7 cellular contexts compared by ENCODE assay signal in the genomic region with DNA sequence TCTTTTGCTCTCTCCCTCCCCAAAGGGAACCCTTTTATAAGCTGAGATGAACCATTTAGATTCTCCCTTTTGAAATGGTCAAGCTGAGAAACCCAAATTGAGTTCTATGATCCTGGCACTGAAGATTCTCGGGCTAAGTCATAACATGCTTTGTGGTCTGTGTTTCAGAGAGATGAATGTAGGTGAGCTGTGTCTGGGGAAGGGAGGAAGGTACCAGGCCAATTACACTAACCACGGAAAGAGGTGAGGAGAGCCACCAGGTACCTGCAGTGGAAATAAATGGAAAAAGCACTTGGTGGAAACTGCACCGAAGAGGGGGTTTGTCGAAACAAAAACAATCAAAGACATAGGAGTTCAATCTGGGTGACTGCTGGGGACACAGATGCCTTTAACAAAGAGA. TPM values are rescaled to one million over a fixed set of nuclear protein-coding genes. Genes with fewer than 3 reads are reported as not detected.
DNase-seq lines count a peak whose midpoint lies in the region; ATAC-seq and TF ChIP-seq lines count a peak whose summit lies in the region.

No MANE protein-coding gene starts in this region.

- H3K4me1 ChIP-seq in Karpas-422 (ENCODE audit: low read length) (peaks cover 49% of the 10 kb centered on the region), esophagus muscularis mucosa (peaks cover 36 to 47% (median 42%) of the 10 kb centered on the region in 4 donors), stomach smooth muscle (ENCODE audit: control insufficient read depth, insufficient read depth, low read length) (peaks cover 14% of the 10 kb centered on the region)

- intact Hi-C loops in esophagus muscularis mucosa (cut with DNase I), result no loop called here

- WGBS in esophagus muscularis mucosa, result 88% methylated on average over 4 of the region's 4 CpGs

- H3K9ac ChIP-seq in Karpas-422 (ENCODE audit: low read length) (no peak overlapping the region), stomach smooth muscle (ENCODE audit: low read length in 2 of 2) (peak overlapping the region in 1 of 2 donors; percentile 73)

- no peak overlapping the region for H2AFZ ChIP-seq in Karpas-422 (ENCODE audit: low read length)

- H3K27ac ChIP-seq in Karpas-422 (ENCODE audit: low read length), result no peak overlapping the region
- peak overlapping the region; percentile 82 to 87 (median 82) for H3K27ac ChIP-seq in esophagus muscularis mucosa (replicated peaks in 1 of 4)
- H3K27ac ChIP-seq in stomach smooth muscle (ENCODE audit: low read length), result peak overlapping the region; percentile 50

- H3K4me2 ChIP-seq in Karpas-422 (ENCODE audit: low read depth, low read length, poor library complexity, severe bottlenecking), result peak overlapping the region; percentile 95

- no peak for TF ChIP-seq EP300 in esophagus muscularis mucosa (IDR thresholded peaks at IDR 0.05)

- TF ChIP-seq CTCF in esophagus muscularis mucosa (IDR thresholded peaks at IDR 0.05), result no peak

- H3K27me3 ChIP-seq in Karpas-422 (ENCODE audit: low read length) (no peaks in the 10 kb centered on the region), esophagus muscularis mucosa (no peaks in the 10 kb centered on the region), stomach smooth muscle (ENCODE audit: control insufficient read depth in 1 of 2, insufficient read depth in 2 of 2, low read length in 2 of 2) (no peaks in the 10 kb centered on the region)

- no peak for TF ChIP-seq POLR2A in esophagus muscularis mucosa (IDR thresholded peaks at IDR 0.05; ENCODE audit: low read depth)

- H3K9me3 ChIP-seq in Karpas-422 (ENCODE audit: low read length) (no peaks in the 10 kb centered on the region), esophagus muscularis mucosa (no peaks in the 10 kb centered on the region), stomach smooth muscle (ENCODE audit: control insufficient read depth in 2 of 2, low read length in 2 of 2) (no peaks in the 10 kb centered on the region)

- no peaks in the 10 kb centered on the region for H3K9me2 ChIP-seq in Karpas-422 (replicated peaks; ENCODE audit: insufficient read depth, low read length)

- ATAC-seq in GM21423 (IDR thresholded peaks at IDR 0.05; ENCODE audit: unreplicated experiment), result peak; percentile 25

- peaks cover 40% of the 10 kb centered on the region for H3K79me2 ChIP-seq in Karpas-422 (ENCODE audit: low read length)

- H3K36me3 ChIP-seq in Karpas-422 (ENCODE audit: insufficient read depth, low read length) (peaks cover 20% of the 10 kb centered on the region; the same call in 1 of the 2 replicates), esophagus muscularis mucosa (peaks cover 0 to 9% (median 3%) of the 10 kb centered on the region in 4 donors), stomach smooth muscle (ENCODE audit: control insufficient read depth in 2 of 2, insufficient read depth in 2 of 2, low read length in 2 of 2) (peaks cover 8 to 10% of the 10 kb centered on the region in 2 donors)

- peaks cover 26% of the 10 kb centered on the region for H4K20me1 ChIP-seq in Karpas-422 (ENCODE audit: insufficient read depth, low read depth, low read length)

- DNase-seq in Karpas-422 (no peak), esophagus muscularis mucosa (ENCODE audit: extremely low spot score) (no peak), GDM1 (lab: John Stamatoyannopoulos, UW) (no peak), foreskin melanocyte (no peak)
- no peak for DNase-seq in effector CD4-positive, alpha-beta T cell

- H3K4me3 ChIP-seq in Karpas-422 (ENCODE audit: low read length) (no peak overlapping the region), esophagus muscularis mucosa (peak overlapping the region in 1 of 4 donors; percentile 75), stomach smooth muscle (ENCODE audit: low read length in 2 of 2) (peak overlapping the region in 1 of 2 donors; percentile 88)

RNA-seq across cellular contexts. Expression of gene MRPL44, which starts 1.0 kb away (rescaled TPM):
- total RNA-seq in Karpas-422 (2014; rRNA removed; shearing (Covaris generic); ENCODE audit: low replicate concordance), result 26.8 and 34.9 TPM in 2 replicates
- 10 to 100 TPM; 18.3 to 24.7 (median 19.6) TPM for total RNA-seq in esophagus muscularis mucosa

RNA-seq across cellular contexts. Expression of gene WDFY1, which starts 11.1 kb away (rescaled TPM):
- 21.9 and 34.7 TPM in 2 replicates for total RNA-seq in Karpas-422 (2014; rRNA removed; shearing (Covaris generic); ENCODE audit: low replicate concordance)
- total RNA-seq in esophagus muscularis mucosa, result 10 to 100 TPM; 19.4 to 29.2 (median 24.7) TPM
